In the genomic region with DNA sequence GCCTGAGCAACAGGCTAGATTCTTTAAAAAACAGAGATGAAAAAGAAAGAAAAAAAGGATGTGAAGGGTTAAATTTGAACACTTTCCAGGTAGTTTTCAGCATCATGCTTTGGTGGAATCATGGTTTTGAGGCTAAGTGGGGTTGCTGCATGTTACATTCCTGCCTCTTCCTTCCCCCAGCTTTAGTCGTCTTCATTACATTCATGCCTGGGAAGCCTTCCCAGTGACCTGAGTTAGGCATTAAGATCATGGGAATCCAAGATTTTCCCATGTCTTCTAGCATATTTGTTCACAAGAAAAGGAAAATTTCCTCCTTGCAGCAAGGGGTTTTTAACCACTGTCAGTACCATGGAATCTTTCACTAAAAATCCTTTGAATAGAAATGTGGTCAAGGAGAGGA, we compare ENCODE assay signal across 1 cellular context.
A peak's percentile ranks its signal among the peaks of the same experiment; 100 is the strongest.
TF ChIP-seq lines count a peak whose summit lies in the region.

No MANE protein-coding gene starts in this region.

TF ChIP-seq in HepG2, 621 proteins besides CTCF, POLR2A, EP300 and RAD21:
- TF ChIP-seq ZNF839 (CRISPR knock-in tag; IDR thresholded peaks at IDR 0.05; ENCODE audit: borderline replicate concordance) (no peak), TOPORS (CRISPR knock-in tag; IDR thresholded peaks at IDR 0.05) (no peak), ZHX2 (IDR thresholded peaks at IDR 0.05; ENCODE audit: low read depth) (no peak), ZHX2 (CRISPR knock-in tag; IDR thresholded peaks at IDR 0.05; ENCODE audit: borderline replicate concordance) (no peak), MYNN (CRISPR knock-in tag; IDR thresholded peaks at IDR 0.05; ENCODE audit: low read depth) (no peak), GLI4 (CRISPR knock-in tag; IDR thresholded peaks at IDR 0.05; ENCODE audit: borderline replicate concordance) (0 out of 2 replicates have a peak, but pooled peaks have one; percentile 29), ZBTB49 (CRISPR knock-in tag; IDR thresholded peaks at IDR 0.05; ENCODE audit: borderline replicate concordance) (no peak), BRCA1 (CRISPR knock-in tag; IDR thresholded peaks at IDR 0.05) (no peak), MIER3 (CRISPR knock-in tag; IDR thresholded peaks at IDR 0.05; ENCODE audit: borderline replicate concordance) (no peak), SALL2 (CRISPR knock-in tag; IDR thresholded peaks at IDR 0.05) (no peak), FOSL1 (CRISPR knock-in tag; IDR thresholded peaks at IDR 0.05; ENCODE audit: borderline replicate concordance) (no peak), ZNF652 (CRISPR knock-in tag; IDR thresholded peaks at IDR 0.05; ENCODE audit: borderline replicate concordance, low read depth) (peak; percentile 47; the same call in 1 of the 2 replicates), NFE2 (CRISPR knock-in tag; IDR thresholded peaks at IDR 0.05) (no peak)
